18 cellular contexts compared by ENCODE assay signal in the genomic region with DNA sequence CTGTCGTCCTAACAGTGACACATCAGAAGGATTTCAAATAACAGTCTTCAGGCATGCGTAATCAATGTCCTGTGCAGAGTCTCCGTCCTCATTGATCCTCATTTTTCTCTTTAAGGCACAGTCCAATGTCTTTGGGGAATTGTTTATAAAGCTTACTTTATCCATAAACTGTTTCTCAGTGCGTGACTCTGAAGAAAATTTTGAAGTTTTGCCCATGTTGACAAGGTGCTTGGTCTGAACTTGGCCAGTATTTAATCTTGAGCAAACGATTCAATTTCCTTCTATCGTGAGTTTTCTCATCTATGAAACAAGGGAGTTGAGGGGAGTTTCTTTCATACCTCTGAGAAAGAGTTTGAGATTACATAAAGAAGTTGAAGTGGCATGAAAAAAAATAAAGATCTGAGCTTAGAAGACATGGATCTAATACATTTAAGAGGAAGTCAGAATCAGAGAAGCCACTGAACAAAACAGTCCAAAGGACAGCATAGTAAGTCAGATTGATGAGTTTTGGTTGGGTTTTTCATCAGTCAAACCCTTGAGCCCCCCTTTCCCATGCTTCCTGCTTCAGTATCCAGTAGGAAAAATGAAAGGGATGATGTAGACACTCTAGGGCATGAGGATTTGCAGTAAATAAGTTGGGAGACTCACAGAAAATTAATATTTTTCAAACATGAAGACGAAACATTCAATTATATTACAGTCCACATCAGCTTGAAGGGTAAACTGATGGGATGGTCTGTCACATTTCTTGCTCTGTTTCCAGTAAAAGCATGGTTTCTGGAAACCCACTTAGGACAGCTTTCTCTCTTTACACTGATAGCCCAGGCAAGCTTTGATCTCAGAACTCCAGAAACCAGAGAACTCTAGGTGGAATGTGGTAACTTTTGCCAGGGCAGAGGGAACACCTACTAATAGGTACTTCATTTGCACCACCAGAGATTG.
"Had no signal": no experiment of that assay in that cellular context is flagged by ENCODE, and none has a peak within 500 bp of the region (broad histone marks: within the 10 kb centered on the region; RNA-seq: fewer than 3 reads in every experiment).

No MANE protein-coding gene starts in this region.

- H3K4me3 ChIP-seq: lower lobe of right lung, right atrium auricular region, transverse colon, vagina had no signal

- H3K27me3 ChIP-seq: foreskin keratinocyte, right atrium auricular region, transverse colon, vagina had no signal

- H3K9me3 ChIP-seq: lower lobe of right lung, right atrium auricular region, transverse colon, vagina had no signal

- ATAC-seq: foreskin keratinocyte, lower lobe of right lung, T-cell had no signal

- DNase-seq: activated CD4-positive, alpha-beta T cell treated with anti-CD3 and anti-CD28 coated beads, Interleukin-2, amount 10 ng/mL, durations not matched to agents 24 days and 14 days; activated CD8-positive, alpha-beta memory T cell treated with anti-CD3 and anti-CD28 coated beads, Interleukin-2, amount 50 U/mL, for 4 hours; activated effector memory CD4-positive, alpha-beta T cell treated with Interleukin-2 at 50 U/mL for 16 hours; activated naive CD4-positive, alpha-beta T cell treated with anti-CD3 and anti-CD28 coated beads, Interleukin-2, amount 50 U/mL, for 16 hours; activated T-cell treated with anti-CD3 and anti-CD28 coated beads, Interleukin-2, amount 50 U/mL, for 48 hours; aorta; cerebellar nuclear complex; effector memory CD4-positive, alpha-beta T cell; foreskin keratinocyte; lower lobe of right lung; nephron progenitor cell; nucleus accumbens; T-cell; T-helper 9 cell; transverse colon had no signal

- FAIRE-seq: keratinocyte had no signal

- H3K27ac ChIP-seq: lower lobe of right lung, right atrium auricular region, transverse colon, vagina had no signal

- H3K36me3 ChIP-seq: right atrium auricular region, transverse colon, vagina had no signal
